Comparison of ENCODE assay signal across 13 cellular contexts in the genomic region with DNA sequence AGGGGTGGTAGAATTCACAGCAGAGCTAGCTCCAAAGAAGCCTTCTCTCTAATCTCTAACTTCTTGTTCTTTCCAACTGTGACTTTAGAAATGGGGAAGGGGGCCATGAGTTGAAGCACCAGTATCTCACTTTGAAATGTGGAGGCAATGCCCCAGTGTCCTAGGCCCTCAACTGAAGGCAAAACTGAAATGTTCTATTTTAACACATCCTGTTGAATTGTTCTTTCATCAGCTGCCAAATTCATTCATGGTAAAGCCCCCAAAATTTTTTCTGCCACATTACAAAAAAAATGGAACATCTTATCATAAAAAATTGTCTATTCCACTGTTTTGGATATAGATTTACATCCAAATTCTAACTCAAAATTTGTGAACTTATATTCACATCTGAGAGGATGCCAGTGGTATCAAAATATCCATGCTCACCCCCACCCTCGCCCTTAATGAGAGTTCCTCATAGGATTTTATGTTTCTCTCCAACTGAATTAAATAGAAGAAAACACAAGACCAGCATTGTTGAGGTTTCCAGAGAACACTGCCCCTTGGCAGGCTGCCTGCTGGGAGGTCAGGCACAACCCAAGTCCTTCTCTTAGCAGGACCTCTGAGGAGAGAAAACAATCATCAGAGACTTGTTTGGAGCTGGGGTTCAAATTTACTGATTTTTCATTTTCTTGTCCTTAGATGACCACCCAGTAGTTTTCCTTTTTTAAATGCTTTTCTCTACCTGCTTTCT.
DNase-seq lines count a peak whose midpoint lies in the region; ATAC-seq and TF ChIP-seq lines count a peak whose summit lies in the region.
"Had no signal": no experiment of that assay in that cellular context is flagged by ENCODE, and none has a peak within 500 bp of the region (broad histone marks: within the 10 kb centered on the region; RNA-seq: fewer than 3 reads in every experiment).

No MANE protein-coding gene starts in this region.

- peaks cover 64% of the 10 kb centered on the region for H3K36me3 Mint-ChIP-seq in effector memory CD8-positive, alpha-beta T cell (ENCODE audit: insufficient read depth)
- H3K36me3 Mint-ChIP-seq in natural killer cell = peaks cover 30% of the 10 kb centered on the region

- in situ Hi-C loops in transverse colon (cut with MboI; ENCODE audit: low pct_ligation_motif_present in 1 of 4, low pct_unique_long_range_greater_than_20kb in 1 of 4, low sequenced_read_pairs in 3 of 4) = no loop called here

- no peaks in the 10 kb centered on the region for H3K36me3 ChIP-seq in transverse colon

- peaks cover 0 to 3% (median 0%) of the 10 kb centered on the region in 4 donors for H3K4me1 ChIP-seq in transverse colon

- no peaks in the 10 kb centered on the region for H3K9me3 ChIP-seq in transverse colon
- H3K9me3 ChIP-seq: mucosa of descending colon had no signal

- no peak overlapping the region for H3K27ac ChIP-seq in transverse colon

- no peak overlapping the region for H3K4me3 ChIP-seq in transverse colon
- H3K4me3 ChIP-seq: mucosa of descending colon had no signal

- DNase-seq in AG20443 (ENCODE audit: low spot score) (peak; percentile 44), M059J (ENCODE audit: low read depth) (peak; percentile 60), natural killer cell (no peak), SW 1271 (lab: John Stamatoyannopoulos, UW) (no peak), transverse colon (no peak), amniotic stem cell (lab: John Stamatoyannopoulos, UW) (no peak)
- no peak for DNase-seq in effector memory CD8-positive, alpha-beta T cell
- DNase-seq: erythroblast, GOT3, mucosa of descending colon, NCI-H2081, SHP77 treated with DMSO at 0.1 percent for 48 hours had no signal

- H3K4me1 Mint-ChIP-seq in effector memory CD8-positive, alpha-beta T cell (ENCODE audit: low read depth in 2 of 2) = peaks cover 28 to 49% of the 10 kb centered on the region in 2 donors
- H3K4me1 Mint-ChIP-seq in natural killer cell = peaks cover 34 to 39% of the 10 kb centered on the region in 2 donors

- TF ChIP-seq EP300 in transverse colon (IDR thresholded peaks at IDR 0.05; ENCODE audit: low read depth) = no peak

- ATAC-seq in effector memory CD8-positive, alpha-beta T cell (replicated peaks) = no peak
- ATAC-seq in natural killer cell (no peak), GM18868 (IDR thresholded peaks at IDR 0.05; ENCODE audit: unreplicated experiment) (no peak)
- ATAC-seq: mucosa of descending colon had no signal

- intact Hi-C loops in natural killer cell (cut with micrococcal nuclease) = no loop called here
- intact Hi-C loops in transverse colon (cut with DNase I; ENCODE audit: low total_unique reads) = no loop called here

- peak overlapping the region; percentile 80 to 84 for H3K27ac Mint-ChIP-seq in effector memory CD8-positive, alpha-beta T cell
- peak overlapping the region; percentile 68 to 77 for H3K27ac Mint-ChIP-seq in natural killer cell

- H3K4me3 Mint-ChIP-seq in effector memory CD8-positive, alpha-beta T cell = peak overlapping the region in 1 of 2 donors; percentile 6
- no peak overlapping the region for H3K4me3 Mint-ChIP-seq in natural killer cell

- no peaks in the 10 kb centered on the region for H3K27me3 Mint-ChIP-seq in effector memory CD8-positive, alpha-beta T cell
- no peaks in the 10 kb centered on the region for H3K27me3 Mint-ChIP-seq in natural killer cell (ENCODE audit: low read depth in 2 of 2)

- peaks cover 0 to 8% of the 10 kb centered on the region in 2 donors for H3K9me3 Mint-ChIP-seq in effector memory CD8-positive, alpha-beta T cell
- H3K9me3 Mint-ChIP-seq in natural killer cell = peaks cover 0 to 5% of the 10 kb centered on the region in 2 donors

- no peaks in the 10 kb centered on the region for H3K27me3 ChIP-seq in transverse colon

- 50 to 66% methylated on average over 1 of the region's 1 CpG for WGBS in transverse colon (ENCODE audit: low coverage in 1 of 2), 2 donors

- TF ChIP-seq POLR2A in transverse colon (IDR thresholded peaks at IDR 0.05) = no peak

- TF ChIP-seq CTCF in natural killer cell (IDR thresholded peaks at IDR 0.05) = no peak
- TF ChIP-seq CTCF in transverse colon (IDR thresholded peaks at IDR 0.05) = no peak

Comparison
In these comparisons a context has a peak if more than half of its experiments do, and no peak if none do; other contexts are left out.
1. DNase-seq: peak in AG20443 (single experiment) and M059J (single experiment); none in effector memory CD8-positive, alpha-beta T cell (0 of 3), natural killer cell (single experiment), SW 1271 (0 of 2), transverse colon (single experiment) and amniotic stem cell (single experiment).